In genomic region chr14:24868389-24868788, GRCh38 we compare ENCODE assay signal across 7 cellular contexts.
"Had no signal": no experiment of that assay in that cellular context is flagged by ENCODE, and none has a peak within 500 bp of the region (broad histone marks: within the 10 kb centered on the region; RNA-seq: fewer than 3 reads in every experiment).

No MANE protein-coding gene starts in this region.

- H3K4me3 ChIP-seq: K562 had no signal

- DNase-seq: IMR-90, KBM-7, KG1 had no signal

- H3K27ac Mint-ChIP-seq: IgD-negative memory B cell had no signal

- ATAC-seq: K562 had no signal

- H3K4me3 Mint-ChIP-seq: IgD-negative memory B cell had no signal

- H3K36me3 Mint-ChIP-seq: IgD-negative memory B cell had no signal

- H3K27ac ChIP-seq: HL-60 had no signal

- FAIRE-seq: HTR-8/SVneo, K562 had no signal
